1 cellular context compared by ENCODE assay signal in genomic region chr2:227643990-227644551, GRCh38.
A peak's percentile ranks its signal among the peaks of the same experiment; 100 is the strongest.
TF ChIP-seq lines count a peak whose summit lies in the region.

No MANE protein-coding gene starts in this region.

TF ChIP-seq in HepG2, 621 proteins besides CTCF, POLR2A, EP300 and RAD21 (continued from another document and continues in another):
- no peak for TF ChIP-seq PRDM15 (CRISPR knock-in tag; IDR thresholded peaks at IDR 0.05)
- no peak for TF ChIP-seq CAMTA2 (CRISPR knock-in tag; IDR thresholded peaks at IDR 0.05; ENCODE audit: borderline replicate concordance)
- no peak for TF ChIP-seq MXD1 (CRISPR knock-in tag; IDR thresholded peaks at IDR 0.05)
- no peak for TF ChIP-seq ZNF121 (CRISPR knock-in tag; IDR thresholded peaks at IDR 0.05)
- TF ChIP-seq FOSL2 (CRISPR knock-in tag; IDR thresholded peaks at IDR 0.05): peak; percentile 77; the same call in 1 of the 2 replicates
- TF ChIP-seq AKNA (CRISPR knock-in tag; IDR thresholded peaks at IDR 0.05; ENCODE audit: borderline replicate concordance): no peak
- TF ChIP-seq FOXO1 (CRISPR knock-in tag; IDR thresholded peaks at IDR 0.05): peak; percentile 85
- TF ChIP-seq NFE2L1 (CRISPR knock-in tag; IDR thresholded peaks at IDR 0.05; ENCODE audit: borderline replicate concordance): no peak
- peak; percentile 96; the same call in 1 of the 2 replicates for TF ChIP-seq TBX2 (CRISPR knock-in tag; IDR thresholded peaks at IDR 0.05; ENCODE audit: borderline replicate concordance)
- TF ChIP-seq HOXA9 (CRISPR knock-in tag; IDR thresholded peaks at IDR 0.05; ENCODE audit: borderline replicate concordance): no peak
- peak; percentile 96 for TF ChIP-seq TBX3 (IDR thresholded peaks at IDR 0.05; ENCODE audit: borderline replicate concordance)
- TF ChIP-seq ZNF878 (CRISPR knock-in tag; IDR thresholded peaks at IDR 0.05): no peak
- TF ChIP-seq RAD51 (IDR thresholded peaks at IDR 0.05; ENCODE audit: borderline replicate concordance): no peak
- TF ChIP-seq ZSCAN29 (CRISPR knock-in tag; conservative IDR thresholded peaks at IDR 0.05): no peak
- no peak for TF ChIP-seq GLI4 (CRISPR knock-in tag; IDR thresholded peaks at IDR 0.05; ENCODE audit: borderline replicate concordance)
- TF ChIP-seq FOXA1 (IDR thresholded peaks at IDR 0.05): 0 out of 2 replicates have a peak, but pooled peaks have one; percentile 20
- peak; percentile 87 for TF ChIP-seq FOXA1 (CRISPR knock-in tag; IDR thresholded peaks at IDR 0.05)
- TF ChIP-seq ZFP90 (CRISPR knock-in tag; IDR thresholded peaks at IDR 0.05; ENCODE audit: borderline replicate concordance): no peak
- no peak for TF ChIP-seq ZNF101 (CRISPR knock-in tag; IDR thresholded peaks at IDR 0.05; ENCODE audit: borderline replicate concordance, low read depth)
- TF ChIP-seq ATF7-NPFF (CRISPR knock-in tag; IDR thresholded peaks at IDR 0.05; ENCODE audit: low read depth): no peak
- no peak for TF ChIP-seq ZNF619 (CRISPR knock-in tag; IDR thresholded peaks at IDR 0.05)
- no peak for TF ChIP-seq ZBTB49 (CRISPR knock-in tag; IDR thresholded peaks at IDR 0.05; ENCODE audit: borderline replicate concordance)
- TF ChIP-seq DBP (CRISPR knock-in tag; IDR thresholded peaks at IDR 0.05; ENCODE audit: not compliant biosample characterization): no peak
- TF ChIP-seq SAP130 (CRISPR knock-in tag; IDR thresholded peaks at IDR 0.05; ENCODE audit: low read depth): peak; percentile 56; the same call in 1 of the 2 replicates
- TF ChIP-seq ZIK1 (CRISPR knock-in tag; IDR thresholded peaks at IDR 0.05; ENCODE audit: borderline replicate concordance, low read depth): no peak
- TF ChIP-seq MAFK (conservative IDR thresholded peaks at IDR 0.05 in 1 of 2, IDR thresholded peaks at IDR 0.05 in 1 of 2; ENCODE audit: low read length in 2 of 2): 0 out of 4 replicates have a peak, but pooled peaks of 1 of the 2 experiments have one; percentile 1
- TF ChIP-seq ZC3H4 (CRISPR knock-in tag; IDR thresholded peaks at IDR 0.05; ENCODE audit: borderline replicate concordance): no peak
- TF ChIP-seq ZNF75D (CRISPR knock-in tag; IDR thresholded peaks at IDR 0.05; ENCODE audit: borderline replicate concordance): no peak
- TF ChIP-seq CSRNP2 (CRISPR knock-in tag; conservative IDR thresholded peaks at IDR 0.05; ENCODE audit: low read depth): no peak
- 0 out of 2 replicates have a peak, but pooled peaks have one; percentile 17 for TF ChIP-seq ERF (CRISPR knock-in tag; IDR thresholded peaks at IDR 0.05)
- no peak for TF ChIP-seq SRSF9 (IDR thresholded peaks at IDR 0.05; ENCODE audit: borderline replicate concordance, insufficient read depth, low read depth, low read length, poor library complexity, severe bottlenecking)
- TF ChIP-seq ZFP37 (CRISPR knock-in tag; IDR thresholded peaks at IDR 0.05; ENCODE audit: borderline replicate concordance): no peak
- peak; percentile 72 for TF ChIP-seq SALL1 (CRISPR knock-in tag; IDR thresholded peaks at IDR 0.05)
- TF ChIP-seq ZNF430 (CRISPR knock-in tag; IDR thresholded peaks at IDR 0.05): no peak
- TF ChIP-seq SMARCC2 (IDR thresholded peaks at IDR 0.05): no peak
- peak; percentile 70; the same call in 1 of the 2 replicates for TF ChIP-seq ZNF441 (CRISPR knock-in tag; IDR thresholded peaks at IDR 0.05; ENCODE audit: borderline replicate concordance)
- no peak for TF ChIP-seq ZNF709 (CRISPR knock-in tag; IDR thresholded peaks at IDR 0.05)
- no peak for TF ChIP-seq ZNF792 (CRISPR knock-in tag; IDR thresholded peaks at IDR 0.05)
- no peak for TF ChIP-seq ZNF761 (CRISPR knock-in tag; conservative IDR thresholded peaks at IDR 0.05)
- no peak for TF ChIP-seq SNRNP70 (IDR thresholded peaks at IDR 0.05; ENCODE audit: low read depth, low read length)
- 0 out of 2 replicates have a peak, but pooled peaks have one; percentile 43 for TF ChIP-seq KLF11 (CRISPR knock-in tag; IDR thresholded peaks at IDR 0.05)
- TF ChIP-seq ZNF580 (CRISPR knock-in tag; IDR thresholded peaks at IDR 0.05; ENCODE audit: borderline replicate concordance, low read depth): no peak
- no peak for TF ChIP-seq ZNF724P (CRISPR knock-in tag; IDR thresholded peaks at IDR 0.05; ENCODE audit: borderline replicate concordance)
- no peak for TF ChIP-seq RORA (CRISPR knock-in tag; IDR thresholded peaks at IDR 0.05)
- no peak for TF ChIP-seq ZHX2 (IDR thresholded peaks at IDR 0.05; ENCODE audit: low read depth)
- TF ChIP-seq ZHX2 (CRISPR knock-in tag; IDR thresholded peaks at IDR 0.05; ENCODE audit: borderline replicate concordance): no peak
